ENCODE assay signal across 1 cellular context in genomic region chr13:105033999-105034398, GRCh38.
TF ChIP-seq lines count a peak whose summit lies in the region.

No MANE protein-coding gene starts in this region.

TF ChIP-seq in WTC11, 78 proteins besides CTCF, POLR2A, EP300 and RAD21 (continued from another document):
- TF ChIP-seq USF1 (CRISPR knock-in tag; IDR thresholded peaks at IDR 0.05) (no peak), GRHL2 (CRISPR knock-in tag; IDR thresholded peaks at IDR 0.05; ENCODE audit: insufficient replicate concordance, severe bottlenecking) (no peak)
